35 cellular contexts compared by ENCODE assay signal in the genomic region with DNA sequence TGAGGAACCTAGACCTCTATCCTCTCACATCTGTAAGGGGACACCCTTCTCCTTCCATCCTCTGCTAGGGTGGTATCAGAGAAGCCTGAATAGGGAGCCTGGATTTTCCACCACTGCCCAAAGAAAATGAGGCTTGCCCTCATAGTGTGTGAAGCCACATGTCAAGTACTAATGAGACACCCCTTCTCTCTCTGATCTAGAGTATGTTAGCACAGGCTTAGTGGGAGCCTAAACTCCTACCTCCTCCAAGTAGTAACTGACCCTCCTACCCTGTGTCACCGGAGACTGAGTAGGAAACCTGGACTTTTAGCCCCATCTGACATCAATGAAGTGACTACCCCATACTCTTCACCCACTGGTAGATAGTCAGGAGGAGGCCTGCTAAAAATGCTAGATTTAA.
"Had no signal": no experiment of that assay in that cellular context is flagged by ENCODE, and none has a peak within 500 bp of the region (broad histone marks: within the 10 kb centered on the region; RNA-seq: fewer than 3 reads in every experiment).

No MANE protein-coding gene starts in this region.

- H3K27me3 ChIP-seq: body of pancreas, breast epithelium, cardiac muscle cell, esophagus squamous epithelium, gastroesophageal sphincter, heart right ventricle had no signal

- H3K9me3 ChIP-seq: body of pancreas, breast epithelium, esophagus squamous epithelium, gastroesophageal sphincter, heart right ventricle had no signal

- H3K4me1 ChIP-seq: body of pancreas, breast epithelium, esophagus squamous epithelium had no signal

- H3K36me3 Mint-ChIP-seq: activated naive CD8-positive, alpha-beta T cell; T-cell had no signal

- ATAC-seq: activated CD4-positive, CD25-positive, alpha-beta regulatory T cell treated with anti-CD3 and anti-CD28 coated beads, Interleukin-2, amount 50 U/mL, for 24 hours; activated CD8-positive, alpha-beta T cell treated with anti-CD3 and anti-CD28 coated beads for 36 hours; activated T-cell treated with anti-CD3 and anti-CD28 coated beads, Interleukin-2, amount 50 U/mL, for 4 hours; activated T-helper 17 cell treated with anti-CD3 and anti-CD28 coated beads, Interleukin-2, amount 50 U/mL, for 72 hours; body of pancreas; gastroesophageal sphincter; heart right ventricle; T-cell had no signal

- H3K4me3 Mint-ChIP-seq: activated B cell treated with CpG ODN at 0.5 μM for 24 hours; activated CD8-positive, alpha-beta T cell treated with anti-CD3 and anti-CD28 coated beads for 36 hours; activated naive CD8-positive, alpha-beta T cell; activated T-cell treated with anti-CD3 and anti-CD28 coated beads, Interleukin-2, amount 50 U/mL, for 4 hours; activated T-helper 17 cell treated with anti-CD3 and anti-CD28 coated beads, Interleukin-2, amount 50 U/mL, for 72 hours; central memory CD8-positive, alpha-beta T cell; T-cell; T-helper 1 cell treated with Interleukin-12 subunit alpha and Interleukin-12 subunit beta and Interleukin-4 antibody, amounts not matched to agents 30 μg/mL and 1 μg/mL, for 36 hours had no signal

- H3K4me1 Mint-ChIP-seq: activated B cell treated with CpG ODN at 0.5 μM for 24 hours; activated T-helper 17 cell treated with anti-CD3 and anti-CD28 coated beads, Interleukin-2, amount 50 U/mL, for 72 hours; central memory CD8-positive, alpha-beta T cell; T-cell had no signal

- FAIRE-seq: colon, endometrium, endothelial cell of umbilical vein had no signal

- H3K27ac ChIP-seq: body of pancreas, breast epithelium, cardiac muscle cell, epithelial cell of prostate, esophagus squamous epithelium, gastroesophageal sphincter, heart right ventricle, WERI-Rb-1 had no signal

- H3K36me3 ChIP-seq: breast epithelium, cardiac muscle cell had no signal

- DNase-seq: activated B cell treated with CpG ODN at 0.5 μM for 24 hours; activated CD4-positive, alpha-beta T cell treated with anti-CD3 and anti-CD28 coated beads for 48 hours; activated CD4-positive, alpha-beta T cell treated with anti-CD3 and anti-CD28 coated beads, Interleukin-2, amount 50 U/mL, for 1 hour; activated CD4-positive, alpha-beta T cell treated with anti-CD3 and anti-CD28 coated beads, Interleukin-2, amount 50 U/mL, for 48 hours; activated CD8-positive, alpha-beta memory T cell treated with anti-CD3 and anti-CD28 coated beads for 24 hours; activated CD8-positive, alpha-beta T cell treated with anti-CD3 and anti-CD28 coated beads for 36 hours; activated effector memory CD4-positive, alpha-beta T cell treated with Interleukin-2 at 50 U/mL for 16 hours; activated gamma-delta T cell treated with Interleukin-2 at 50 U/mL for 16 hours; activated naive CD4-positive, alpha-beta T cell treated with anti-CD3 and anti-CD28 coated beads, Interleukin-2, amount 50 U/mL, for 16 hours; activated naive CD4-positive, alpha-beta T cell treated with Interleukin-2 at 50 U/mL for 16 hours; activated T-cell treated with anti-CD3 and anti-CD28 coated beads, Interleukin-2, amount 50 U/mL, for 4 hours; amniotic stem cell; aorta; body of pancreas; cortex of kidney; dermis blood vessel endothelial cell; effector CD8-positive, alpha-beta T cell; esophagus squamous epithelium; foreskin melanocyte; heart right ventricle; T-cell; T1000; WERI-Rb-1 had no signal

- H3K9me3 Mint-ChIP-seq: activated CD8-positive, alpha-beta T cell treated with anti-CD3 and anti-CD28 coated beads for 36 hours; activated T-cell treated with anti-CD3 and anti-CD28 coated beads, Interleukin-2, amount 50 U/mL, for 4 hours; activated T-helper 17 cell treated with anti-CD3 and anti-CD28 coated beads, Interleukin-2, amount 50 U/mL, for 72 hours; central memory CD8-positive, alpha-beta T cell; T-helper 1 cell treated with Interleukin-12 subunit alpha and Interleukin-12 subunit beta and Interleukin-4 antibody, amounts not matched to agents 30 μg/mL and 1 μg/mL, for 36 hours had no signal

- H3K27ac Mint-ChIP-seq: activated B cell treated with CpG ODN at 0.5 μM for 24 hours; activated CD8-positive, alpha-beta T cell treated with anti-CD3 and anti-CD28 coated beads for 36 hours; activated naive CD8-positive, alpha-beta T cell; activated T-helper 17 cell treated with anti-CD3 and anti-CD28 coated beads, Interleukin-2, amount 50 U/mL, for 72 hours; T-cell; T-helper 1 cell treated with Interleukin-12 subunit alpha and Interleukin-12 subunit beta and Interleukin-4 antibody, amounts not matched to agents 30 μg/mL and 1 μg/mL, for 36 hours had no signal

- H3K27me3 Mint-ChIP-seq: central memory CD8-positive, alpha-beta T cell had no signal

- H3K4me3 ChIP-seq: body of pancreas, breast epithelium, cardiac muscle cell, esophagus squamous epithelium, gastroesophageal sphincter, heart right ventricle had no signal
